Comparison of ENCODE assay signal across 24 cellular contexts in genomic region chr16:89883346-89884040, GRCh38. TPM values are rescaled to one million over a fixed set of nuclear protein-coding genes. Genes with fewer than 3 reads are reported as not detected.
DNase-seq lines count a peak whose midpoint lies in the region; ATAC-seq and TF ChIP-seq lines count a peak whose summit lies in the region.
"Had no signal": no experiment of that assay in that cellular context is flagged by ENCODE, and none has a peak within 500 bp of the region (broad histone marks: within the 10 kb centered on the region; RNA-seq: fewer than 3 reads in every experiment).

No MANE protein-coding gene starts in this region.

- H3K27me3 Mint-ChIP-seq in natural killer cell (ENCODE audit: low read depth in 2 of 2) (no peaks in the 10 kb centered on the region), WTC11 (ENCODE audit: low read depth) (no peaks in the 10 kb centered on the region), nephron progenitor cell (ENCODE audit: low read depth, poor library complexity) (no peaks in the 10 kb centered on the region)
- no peaks in the 10 kb centered on the region for H3K27me3 Mint-ChIP-seq in natural killer cell treated with Interleukin-12 subunit alpha and Interleukin-12 subunit beta and Interleukin-15 and Interleukin-18, amount 100 ng/mL, for 72 hours
- H3K27me3 Mint-ChIP-seq: activated CD8-positive, alpha-beta memory T cell treated with anti-CD3 and anti-CD28 coated beads, Interleukin-2, amount 10 ng/mL, durations not matched to agents 7 days and 5 days; naive thymus-derived CD4-positive, alpha-beta T cell had no signal

- CTCF ChIA-PET in WTC11 (lab: Charles Lee): no interaction called here

- H3K4me1 Mint-ChIP-seq in natural killer cell (peaks cover 20 to 25% of the 10 kb centered on the region in 2 donors), WTC11 (no peaks in the 10 kb centered on the region), nephron progenitor cell (no peaks in the 10 kb centered on the region)
- peaks cover 5 to 15% of the 10 kb centered on the region in 2 donors for H3K4me1 Mint-ChIP-seq in natural killer cell treated with Interleukin-12 subunit alpha and Interleukin-12 subunit beta and Interleukin-15 and Interleukin-18, amount 100 ng/mL, for 72 hours (ENCODE audit: low read depth in 2 of 2)
- H3K4me1 Mint-ChIP-seq: activated CD8-positive, alpha-beta memory T cell treated with anti-CD3 and anti-CD28 coated beads, Interleukin-2, amount 10 ng/mL, durations not matched to agents 7 days and 5 days had no signal

- ATAC-seq in natural killer cell (no peak), WTC11 (no peak), HG02870 (IDR thresholded peaks at IDR 0.05; ENCODE audit: unreplicated experiment) (no peak)
- ATAC-seq in natural killer cell treated with Interleukin-12 subunit alpha and Interleukin-12 subunit beta and Interleukin-15 and Interleukin-18, amount 100 ng/mL, for 72 hours: no peak
- ATAC-seq: activated CD8-positive, alpha-beta memory T cell treated with anti-CD3 and anti-CD28 coated beads, Interleukin-2, amount 10 ng/mL, durations not matched to agents 7 days and 5 days; left ventricle myocardium superior; naive thymus-derived CD4-positive, alpha-beta T cell had no signal

- no peaks in the 10 kb centered on the region for H3K9me3 Mint-ChIP-seq in natural killer cell
- no peaks in the 10 kb centered on the region for H3K9me3 Mint-ChIP-seq in natural killer cell treated with Interleukin-12 subunit alpha and Interleukin-12 subunit beta and Interleukin-15 and Interleukin-18, amount 100 ng/mL, for 72 hours
- no peaks in the 10 kb centered on the region for H3K9me3 Mint-ChIP-seq in WTC11
- no peaks in the 10 kb centered on the region for H3K9me3 Mint-ChIP-seq in nephron progenitor cell

- POLR2A ChIA-PET in WTC11 (lab: Charles Lee): no interaction called here

- DNase-seq in natural killer cell: no peak
- no peak for DNase-seq in natural killer cell treated with Interleukin-12 subunit alpha and Interleukin-12 subunit beta and Interleukin-15 and Interleukin-18, amount 100 ng/mL, for 72 hours (ENCODE audit: low spot score)
- no peak for DNase-seq in WTC11 (ENCODE audit: low spot score)
- DNase-seq in nephron progenitor cell: no peak
- no peak for DNase-seq in islet precursor cell
- no peak for DNase-seq in T-helper 2 cell
- DNase-seq: activated CD8-positive, alpha-beta memory T cell treated with anti-CD3 and anti-CD28 coated beads, Interleukin-2, amount 10 ng/mL, durations not matched to agents 7 days and 5 days; activated naive CD4-positive, alpha-beta T cell; activated T-cell treated with anti-CD3 and anti-CD28 coated beads, Interleukin-2, amount 50 U/mL, for 48 hours; Calu3; dermis blood vessel endothelial cell; DND-41; left ventricle myocardium superior; midbrain; naive thymus-derived CD4-positive, alpha-beta T cell; NCI-H146; NCI-H2171 treated with DMSO at 0.1 percent for 48 hours; NCI-H526; Peyer's patch; spleen; SW 1271; upper lobe of left lung had no signal

- intact Hi-C loops in natural killer cell (cut with micrococcal nuclease): no loop called here

- H3K4me3 Mint-ChIP-seq in natural killer cell (no peak overlapping the region), WTC11 (no peak overlapping the region), nephron progenitor cell (no peak overlapping the region)
- H3K4me3 Mint-ChIP-seq in natural killer cell treated with Interleukin-12 subunit alpha and Interleukin-12 subunit beta and Interleukin-15 and Interleukin-18, amount 100 ng/mL, for 72 hours: no peak overlapping the region
- H3K4me3 Mint-ChIP-seq: activated CD8-positive, alpha-beta memory T cell treated with anti-CD3 and anti-CD28 coated beads, Interleukin-2, amount 10 ng/mL, durations not matched to agents 7 days and 5 days had no signal

- H3K36me3 Mint-ChIP-seq in natural killer cell (peaks cover 7% of the 10 kb centered on the region), WTC11 (peaks cover 62% of the 10 kb centered on the region), nephron progenitor cell (ENCODE audit: low read depth) (peaks cover 61% of the 10 kb centered on the region)
- peaks cover 20% of the 10 kb centered on the region for H3K36me3 Mint-ChIP-seq in natural killer cell treated with Interleukin-12 subunit alpha and Interleukin-12 subunit beta and Interleukin-15 and Interleukin-18, amount 100 ng/mL, for 72 hours

- TF ChIP-seq CTCF in natural killer cell (IDR thresholded peaks at IDR 0.05) (no peak), WTC11 (IDR thresholded peaks at IDR 0.05) (no peak), nephron progenitor cell (IDR thresholded peaks at IDR 0.05) (no peak)

- H3K27ac Mint-ChIP-seq in natural killer cell: peak overlapping the region; percentile 70 to 79
- H3K27ac Mint-ChIP-seq in natural killer cell treated with Interleukin-12 subunit alpha and Interleukin-12 subunit beta and Interleukin-15 and Interleukin-18, amount 100 ng/mL, for 72 hours: no peak overlapping the region
- H3K27ac Mint-ChIP-seq in WTC11: peak overlapping the region; percentile 44
- H3K27ac Mint-ChIP-seq in nephron progenitor cell: peak overlapping the region; percentile 77
- H3K27ac Mint-ChIP-seq: activated CD8-positive, alpha-beta memory T cell treated with anti-CD3 and anti-CD28 coated beads, Interleukin-2, amount 10 ng/mL, durations not matched to agents 7 days and 5 days had no signal

TF ChIP-seq in WTC11, 78 proteins besides CTCF, POLR2A, EP300 and RAD21:
- TF ChIP-seq ZBTB21 (CRISPR knock-in tag; IDR thresholded peaks at IDR 0.05; ENCODE audit: borderline replicate concordance): no peak
TF ChIP-seq in WTC11: peak in this region for 0.

RNA-seq across cellular contexts. Expression of gene TCF25, which starts 10.1 kb away (rescaled TPM):
- 100 to 1,000 TPM; 509 to 682 (median 567) TPM for total RNA-seq in natural killer cell
- total RNA-seq in natural killer cell treated with Interleukin-12 subunit alpha and Interleukin-12 subunit beta and Interleukin-15 and Interleukin-18, amount 100 ng/mL, for 72 hours: 100 to 1,000 TPM; 239 to 382 TPM
- total RNA-seq in WTC11 (2021): 113 to 155 TPM (median 127 TPM) in 3 replicates

RNA-seq across cellular contexts. Expression of gene MC1R, which starts 35.2 kb away (rescaled TPM):
- total RNA-seq in natural killer cell (10 to 100 TPM; 12.3 to 22.2 (median 13.7) TPM), WTC11 (2021) (3.4 to 3.8 TPM (median 3.5 TPM) in 3 replicates)
- total RNA-seq in natural killer cell treated with Interleukin-12 subunit alpha and Interleukin-12 subunit beta and Interleukin-15 and Interleukin-18, amount 100 ng/mL, for 72 hours: 10 to 100 TPM in 1 of 2 donors, 1 to 10 TPM in 1; 9.3 to 13.0 TPM

RNA-seq across cellular contexts. Expression of gene TUBB3, which starts 39.6 kb away (rescaled TPM):
- 1 to 10 TPM; 1.1 to 1.3 (median 1.2) TPM for total RNA-seq in natural killer cell
- 10 to 100 TPM in 1 of 2 donors, 1 to 10 TPM in 1; 9.6 to 10.9 TPM for total RNA-seq in natural killer cell treated with Interleukin-12 subunit alpha and Interleukin-12 subunit beta and Interleukin-15 and Interleukin-18, amount 100 ng/mL, for 72 hours
- total RNA-seq in WTC11 (2021): 150 to 209 TPM (median 163 TPM) in 3 replicates

RNA-seq across cellular contexts. Expression of gene SPIRE2, which starts 55.2 kb away (rescaled TPM):
- total RNA-seq in natural killer cell: 1 to 10 TPM; 4.5 to 8.7 (median 6.5) TPM
- 1 to 10 TPM; 2.5 to 3.9 TPM for total RNA-seq in natural killer cell treated with Interleukin-12 subunit alpha and Interleukin-12 subunit beta and Interleukin-15 and Interleukin-18, amount 100 ng/mL, for 72 hours
- total RNA-seq in WTC11 (2021): 19.7 to 21.1 TPM (median 20.5 TPM) in 3 replicates
- total RNA-seq: ascending aorta had no signal

Comparison
In these comparisons a context has a peak if more than half of its experiments do, and no peak if none do; other contexts are left out.
1. H3K27ac Mint-ChIP-seq: peak in natural killer cell (2 of 2), WTC11 (single experiment) and nephron progenitor cell (single experiment); none in natural killer cell treated with Interleukin-12 subunit alpha and Interleukin-12 subunit beta and Interleukin-15 and Interleukin-18, amount 100 ng/mL, for 72 hours (0 of 2).
2. RNA of gene TUBB3, which starts 39.6 kb away (total RNA-seq): 150 to 209 TPM in WTC11; 9.6 to 10.9 TPM in natural killer cell treated with Interleukin-12 subunit alpha and Interleukin-12 subunit beta and Interleukin-15 and Interleukin-18, amount 100 ng/mL, for 72 hours and 1.1 to 1.3 TPM in natural killer cell; every median in the first group is over 10 times any median in the second.